12 cellular contexts compared by ENCODE assay signal in the genomic region with DNA sequence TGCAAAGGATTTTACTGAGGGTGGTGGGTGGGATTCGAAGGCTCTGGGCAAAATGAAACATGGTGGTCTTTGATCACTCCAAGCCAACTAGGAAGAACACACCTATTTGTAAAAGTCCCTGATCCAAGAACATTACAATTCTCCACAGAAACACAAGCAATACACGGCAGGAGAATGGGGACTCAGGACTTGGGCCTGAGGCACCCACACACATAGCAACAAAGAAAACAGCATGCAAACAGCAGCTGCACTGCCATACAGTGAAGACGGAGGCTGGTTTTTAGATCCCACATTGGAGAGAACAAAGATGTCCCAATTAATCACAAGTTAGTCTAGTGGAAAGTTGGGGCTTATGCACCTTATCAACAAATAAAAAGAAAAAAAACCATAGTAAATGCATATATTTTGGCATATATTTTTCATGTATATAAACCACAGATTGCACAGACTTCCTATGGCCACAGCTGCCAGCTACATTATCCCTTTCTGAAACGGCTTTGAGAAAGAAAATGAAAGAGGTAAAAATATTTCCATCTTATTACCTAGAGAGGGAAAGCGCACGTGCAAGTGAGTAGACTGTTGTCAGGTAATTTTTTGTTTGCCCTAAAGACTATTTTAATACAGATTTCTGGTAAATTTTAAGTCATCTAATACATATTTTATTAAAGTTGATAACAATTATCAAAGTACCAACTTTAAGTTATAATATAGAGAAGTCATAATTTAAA.
A peak's percentile ranks its signal among the peaks of the same experiment; 100 is the strongest.
DNase-seq lines count a peak whose midpoint lies in the region; ATAC-seq, FAIRE-seq and TF ChIP-seq lines count a peak whose summit lies in the region.
"Had no signal": no experiment of that assay in that cellular context is flagged by ENCODE, and none has a peak within 500 bp of the region (broad histone marks: within the 10 kb centered on the region; RNA-seq: fewer than 3 reads in every experiment).

No MANE protein-coding gene starts in this region.

- no peak for TF ChIP-seq POLR2A in H54 (IDR thresholded peaks at IDR 0.05; ENCODE audit: low read depth, low read length)

- H3K4me3 Mint-ChIP-seq in WTC11 = no peak overlapping the region
- no peak overlapping the region for H3K4me3 Mint-ChIP-seq in type B pancreatic cell
- H3K4me3 Mint-ChIP-seq: CD4-positive, alpha-beta T cell had no signal

- TF ChIP-seq CTCF in WTC11 (IDR thresholded peaks at IDR 0.05) = no peak
- TF ChIP-seq CTCF in type B pancreatic cell (conservative IDR thresholded peaks at IDR 0.05) = no peak

- H3K9me3 Mint-ChIP-seq in WTC11 (no peaks in the 10 kb centered on the region), type B pancreatic cell (no peaks in the 10 kb centered on the region)

- H3K27me3 Mint-ChIP-seq in WTC11 (ENCODE audit: low read depth) (no peaks in the 10 kb centered on the region), type B pancreatic cell (no peaks in the 10 kb centered on the region)
- H3K27me3 Mint-ChIP-seq: CD4-positive, alpha-beta T cell had no signal

- intact Hi-C loops in sciatic nerve (cut with DNase I) = no loop called here

- H3K36me3 Mint-ChIP-seq in WTC11 (no peaks in the 10 kb centered on the region), type B pancreatic cell (peaks cover 4% of the 10 kb centered on the region)

- DNase-seq in WTC11 (ENCODE audit: low spot score) (no peak), sciatic nerve (ENCODE audit: low spot score) (no peak), H54 (ENCODE audit: insufficient read length, low spot score) (no peak), NCI-H1694 (lab: John Stamatoyannopoulos, UW) (no peak), type B pancreatic cell (ENCODE audit: extremely low spot score, unreplicated experiment) (no peak)
- DNase-seq: CD4-positive, alpha-beta T cell; kidney; NCI-H524 treated with DMSO at 0.1 percent for 48 hours; substantia nigra had no signal

- H3K4me1 Mint-ChIP-seq in WTC11 (peaks cover 49% of the 10 kb centered on the region), type B pancreatic cell (ENCODE audit: unreplicated experiment) (peaks cover 40% of the 10 kb centered on the region)

- CTCF ChIA-PET in WTC11 (lab: Charles Lee) = interaction anchor here (0.6 kb wide), 1 partner anchor 598 kb away, joined by 3 read pairs; no protein-coding TSS in a partner anchor

- POLR2A ChIA-PET in WTC11 (lab: Charles Lee) = no interaction called here

- FAIRE-seq in H54 (lab: Jason Lieb, UNC) = no peak
- FAIRE-seq: frontal cortex, kidney had no signal

- peak overlapping the region; percentile 71 for H3K27ac Mint-ChIP-seq in WTC11
- H3K27ac Mint-ChIP-seq in type B pancreatic cell = no peak overlapping the region
- H3K27ac Mint-ChIP-seq: CD4-positive, alpha-beta T cell had no signal

- ATAC-seq in GM18907 (IDR thresholded peaks at IDR 0.05; ENCODE audit: unreplicated experiment) (peak; percentile 37), HG02938 (IDR thresholded peaks at IDR 0.05; ENCODE audit: unreplicated experiment) (peak; percentile 45), WTC11 (peak; percentile 30; the same call in 1 of the 2 replicates), sciatic nerve (peak; percentile 63)

TF ChIP-seq in WTC11, 78 proteins besides CTCF, POLR2A, EP300 and RAD21:
- TF ChIP-seq MXD4 (CRISPR knock-in tag; IDR thresholded peaks at IDR 0.05; ENCODE audit: borderline replicate concordance) = no peak
- no peak for TF ChIP-seq NR2C2 (CRISPR knock-in tag; IDR thresholded peaks at IDR 0.05)
- TF ChIP-seq GABPB1 (CRISPR knock-in tag; IDR thresholded peaks at IDR 0.05) = no peak
- TF ChIP-seq TP53 (CRISPR knock-in tag; IDR thresholded peaks at IDR 0.05) = no peak
- no peak for TF ChIP-seq ESRRA (CRISPR knock-in tag; IDR thresholded peaks at IDR 0.05; ENCODE audit: borderline replicate concordance)
- TF ChIP-seq, protein P1, sequence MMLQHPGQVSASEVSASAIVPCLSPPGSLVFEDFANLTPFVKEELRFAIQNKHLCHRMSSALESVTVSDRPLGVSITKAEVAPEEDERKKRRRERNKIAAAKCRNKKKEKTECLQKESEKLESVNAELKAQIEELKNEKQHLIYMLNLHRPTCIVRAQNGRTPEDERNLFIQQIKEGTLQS (CRISPR knock-in tag; conservative IDR thresholded peaks at IDR 0.05) = no peak
- no peak for TF ChIP-seq KAT7 (CRISPR knock-in tag; IDR thresholded peaks at IDR 0.05; ENCODE audit: borderline replicate concordance)
- no peak for TF ChIP-seq ELF4 (CRISPR knock-in tag; IDR thresholded peaks at IDR 0.05; ENCODE audit: low read depth)
